In genomic region chr19:2041686-2042484, GRCh38 we compare ENCODE assay signal across 8 cellular contexts.
DNase-seq lines count a peak whose midpoint lies in the region; ATAC-seq lines count a peak whose summit lies in the region.

No MANE protein-coding gene starts in this region.

- DNase-seq in NCI-H2171 (lab: John Stamatoyannopoulos, UW) (peak; percentile 96), iris pigment epithelial cell (ENCODE audit: low read depth) (peak; percentile 96), GF-D8 (lab: John Stamatoyannopoulos, UW) (no peak)
- peak; percentile 98 for DNase-seq in activated CD4-positive, CD25-positive, alpha-beta regulatory T cell treated with anti-CD3 and anti-CD28 coated beads, Interleukin-2, amount 50 U/mL, for 16 hours (ENCODE audit: low read depth, low spot score)
- DNase-seq in central memory CD4-positive, alpha-beta T cell: peak; percentile 100
- peak; percentile 98 to 100 for DNase-seq in stimulated activated CD4-positive, alpha-beta T cell treated with anti-CD3 and anti-CD28 coated beads, Interleukin-12 subunit alpha, Interleukin-12 subunit beta, amount 100 ng/mL, for 24 hours (ENCODE audit: low read depth in 2 of 2)

- ATAC-seq in GM18519 (IDR thresholded peaks at IDR 0.05; ENCODE audit: low FRiP score, unreplicated experiment) (peak; percentile 54), HG03045 (IDR thresholded peaks at IDR 0.05; ENCODE audit: unreplicated experiment) (peak; percentile 63)
